ENCODE assay signal across 1 cellular context in genomic region chr2:226524381-226524843, GRCh38.
TF ChIP-seq lines count a peak whose summit lies in the region.

No MANE protein-coding gene starts in this region.

TF ChIP-seq in GM23338, 12 proteins besides CTCF, POLR2A, EP300 and RAD21 (continued from another document):
- no peak for TF ChIP-seq ZNF462 (CRISPR knock-in tag; IDR thresholded peaks at IDR 0.05)
- TF ChIP-seq ZNF331 (CRISPR knock-in tag; IDR thresholded peaks at IDR 0.05; ENCODE audit: low read depth) = no peak
- TF ChIP-seq STAT1 (IDR thresholded peaks at IDR 0.05; ENCODE audit: unreplicated experiment) = no peak
- TF ChIP-seq REST (IDR thresholded peaks at IDR 0.05; ENCODE audit: unreplicated experiment) = no peak
- no peak for TF ChIP-seq POLR2AphosphoS5 (IDR thresholded peaks at IDR 0.05; ENCODE audit: low read depth)
